1 cellular context compared by ENCODE assay signal in the genomic region with DNA sequence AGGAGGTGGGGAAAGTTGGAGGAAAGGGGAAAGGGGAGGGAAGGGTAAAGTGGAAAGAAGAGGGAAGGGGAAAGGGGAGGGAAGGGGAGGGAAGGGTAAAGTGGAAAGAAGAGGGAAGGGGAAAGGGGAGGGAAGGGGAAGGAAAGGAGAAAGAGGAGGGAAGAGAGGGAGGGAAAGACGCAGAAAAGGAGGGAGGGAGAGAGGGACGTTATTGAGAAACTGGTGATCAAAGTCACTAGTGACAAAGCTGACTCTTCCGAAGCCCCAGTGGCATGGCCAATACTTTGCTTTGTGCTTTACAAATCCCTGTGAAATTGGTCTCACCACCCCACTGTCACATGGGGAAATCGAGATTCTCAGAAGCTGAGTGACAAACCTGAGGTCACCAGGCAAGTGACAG.
TF ChIP-seq lines count a peak whose summit lies in the region.

No MANE protein-coding gene starts in this region.

TF ChIP-seq in IMR-90, 13 proteins besides CTCF, POLR2A, EP300 and RAD21:
- TF ChIP-seq CHD1 (IDR thresholded peaks at IDR 0.05; ENCODE audit: low read depth, low read length) (no peak), NFE2L2 (IDR thresholded peaks at IDR 0.05; ENCODE audit: low read depth, low read length) (no peak), CEBPB (IDR thresholded peaks at IDR 0.05; ENCODE audit: low read depth, low read length) (no peak), MAZ (IDR thresholded peaks at IDR 0.05; ENCODE audit: borderline replicate concordance, low read depth, low read length) (no peak), USF2 (IDR thresholded peaks at IDR 0.05; ENCODE audit: low read depth, low read length) (no peak), RCOR1 (IDR thresholded peaks at IDR 0.05; ENCODE audit: insufficient replicate concordance, low read length) (no peak), BHLHE40 (IDR thresholded peaks at IDR 0.05; ENCODE audit: low read depth, low read length) (no peak), RFX5 (IDR thresholded peaks at IDR 0.05; ENCODE audit: low read depth, low read length) (no peak), MAFK (IDR thresholded peaks at IDR 0.05; ENCODE audit: low read depth, low read length) (no peak), FOS (IDR thresholded peaks at IDR 0.05; ENCODE audit: low read depth, low read length) (no peak), MXI1 (IDR thresholded peaks at IDR 0.05; ENCODE audit: borderline replicate concordance, low read depth, low read length) (no peak), SMC3 (IDR thresholded peaks at IDR 0.05; ENCODE audit: low read depth, low read length) (no peak)
- TF ChIP-seq, protein P1, sequence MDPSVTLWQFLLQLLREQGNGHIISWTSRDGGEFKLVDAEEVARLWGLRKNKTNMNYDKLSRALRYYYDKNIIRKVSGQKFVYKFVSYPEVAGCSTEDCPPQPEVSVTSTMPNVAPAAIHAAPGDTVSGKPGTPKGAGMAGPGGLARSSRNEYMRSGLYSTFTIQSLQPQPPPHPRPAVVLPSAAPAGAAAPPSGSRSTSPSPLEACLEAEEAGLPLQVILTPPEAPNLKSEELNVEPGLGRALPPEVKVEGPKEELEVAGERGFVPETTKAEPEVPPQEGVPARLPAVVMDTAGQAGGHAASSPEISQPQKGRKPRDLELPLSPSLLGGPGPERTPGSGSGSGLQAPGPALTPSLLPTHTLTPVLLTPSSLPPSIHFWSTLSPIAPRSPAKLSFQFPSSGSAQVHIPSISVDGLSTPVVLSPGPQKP (IDR thresholded peaks at IDR 0.05; ENCODE audit: borderline replicate concordance, low read depth, low read length): no peak
